ENCODE assay signal across 1 cellular context in the genomic region with DNA sequence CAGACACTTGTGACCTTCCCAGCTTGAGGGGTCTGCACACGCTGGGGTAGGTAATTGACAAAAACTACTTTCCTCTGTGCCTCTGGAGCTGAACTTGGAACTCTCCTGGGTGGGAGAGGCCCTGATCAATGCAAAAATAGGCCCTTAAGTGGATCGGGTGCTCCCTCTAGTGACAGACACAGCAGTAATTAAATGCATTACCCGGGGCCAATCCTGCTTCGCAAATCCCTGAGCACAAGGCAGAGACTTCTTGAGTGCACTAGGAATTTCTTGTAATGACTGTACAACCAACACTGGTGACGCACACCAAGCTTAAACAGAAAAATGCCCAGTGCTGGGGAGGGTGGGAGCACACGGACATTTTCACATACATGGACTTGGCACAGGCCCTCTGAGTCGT.
TF ChIP-seq lines count a peak whose summit lies in the region.

No MANE protein-coding gene starts in this region.

TF ChIP-seq in K562, 482 proteins besides CTCF, POLR2A, EP300 and RAD21 (continued from another document):
- no peak for TF ChIP-seq ZNF551 (CRISPR knock-in tag; IDR thresholded peaks at IDR 0.05)
- TF ChIP-seq NCOR1 (IDR thresholded peaks at IDR 0.05): no peak
- TF ChIP-seq LEF1 (IDR thresholded peaks at IDR 0.05): no peak
- TF ChIP-seq, protein P1, sequence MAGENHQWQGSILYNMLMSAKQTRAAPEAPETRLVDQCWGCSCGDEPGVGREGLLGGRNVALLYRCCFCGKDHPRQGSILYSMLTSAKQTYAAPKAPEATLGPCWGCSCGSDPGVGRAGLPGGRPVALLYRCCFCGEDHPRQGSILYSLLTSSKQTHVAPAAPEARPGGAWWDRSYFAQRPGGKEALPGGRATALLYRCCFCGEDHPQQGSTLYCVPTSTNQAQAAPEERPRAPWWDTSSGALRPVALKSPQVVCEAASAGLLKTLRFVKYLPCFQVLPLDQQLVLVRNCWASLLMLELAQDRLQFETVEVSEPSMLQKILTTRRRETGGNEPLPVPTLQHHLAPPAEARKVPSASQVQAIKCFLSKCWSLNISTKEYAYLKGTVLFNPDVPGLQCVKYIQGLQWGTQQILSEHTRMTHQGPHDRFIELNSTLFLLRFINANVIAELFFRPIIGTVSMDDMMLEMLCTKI (IDR thresholded peaks at IDR 0.05; ENCODE audit: partially characterized antibody): no peak
- TF ChIP-seq ZNF384 (IDR thresholded peaks at IDR 0.05; ENCODE audit: low read depth, low read length): no peak; the same call in 1 of the 2 replicates
- TF ChIP-seq, protein P2, sequence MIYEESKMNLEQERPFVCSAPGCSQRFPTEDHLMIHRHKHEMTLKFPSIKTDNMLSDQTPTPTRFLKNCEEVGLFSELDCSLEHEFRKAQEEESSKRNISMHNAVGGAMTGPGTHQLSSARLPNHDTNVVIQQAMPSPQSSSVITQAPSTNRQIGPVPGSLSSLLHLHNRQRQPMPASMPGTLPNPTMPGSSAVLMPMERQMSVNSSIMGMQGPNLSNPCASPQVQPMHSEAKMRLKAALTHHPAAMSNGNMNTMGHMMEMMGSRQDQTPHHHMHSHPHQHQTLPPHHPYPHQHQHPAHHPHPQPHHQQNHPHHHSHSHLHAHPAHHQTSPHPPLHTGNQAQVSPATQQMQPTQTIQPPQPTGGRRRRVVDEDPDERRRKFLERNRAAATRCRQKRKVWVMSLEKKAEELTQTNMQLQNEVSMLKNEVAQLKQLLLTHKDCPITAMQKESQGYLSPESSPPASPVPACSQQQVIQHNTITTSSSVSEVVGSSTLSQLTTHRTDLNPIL (CRISPR knock-in tag; IDR thresholded peaks at IDR 0.05): no peak
- TF ChIP-seq DPF2 (IDR thresholded peaks at IDR 0.05): no peak
- no peak for TF ChIP-seq TEAD2 (tag; IDR thresholded peaks at IDR 0.05)
- TF ChIP-seq, protein P3, sequence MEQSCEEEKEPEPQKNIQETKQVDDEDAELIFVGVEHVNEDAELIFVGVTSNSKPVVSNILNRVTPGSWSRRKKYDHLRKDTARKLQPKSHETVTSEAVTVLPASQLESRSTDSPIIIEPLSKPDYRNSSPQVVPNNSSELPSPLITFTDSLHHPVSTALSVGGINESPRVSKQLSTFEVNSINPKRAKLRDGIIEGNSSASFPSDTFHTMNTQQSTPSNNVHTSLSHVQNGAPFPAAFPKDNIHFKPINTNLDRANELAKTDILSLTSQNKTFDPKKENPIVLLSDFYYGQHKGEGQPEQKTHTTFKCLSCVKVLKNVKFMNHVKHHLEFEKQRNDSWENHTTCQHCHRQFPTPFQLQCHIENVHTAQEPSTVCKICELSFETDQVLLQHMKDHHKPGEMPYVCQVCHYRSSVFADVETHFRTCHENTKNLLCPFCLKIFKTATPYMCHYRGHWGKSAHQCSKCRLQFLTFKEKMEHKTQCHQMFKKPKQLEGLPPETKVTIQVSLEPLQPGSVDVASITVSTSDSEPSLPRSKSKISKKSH (CRISPR knock-in tag; IDR thresholded peaks at IDR 0.05): no peak
- TF ChIP-seq SETDB1 (IDR thresholded peaks at IDR 0.05; ENCODE audit: low read length): no peak
- TF ChIP-seq, protein P4, sequence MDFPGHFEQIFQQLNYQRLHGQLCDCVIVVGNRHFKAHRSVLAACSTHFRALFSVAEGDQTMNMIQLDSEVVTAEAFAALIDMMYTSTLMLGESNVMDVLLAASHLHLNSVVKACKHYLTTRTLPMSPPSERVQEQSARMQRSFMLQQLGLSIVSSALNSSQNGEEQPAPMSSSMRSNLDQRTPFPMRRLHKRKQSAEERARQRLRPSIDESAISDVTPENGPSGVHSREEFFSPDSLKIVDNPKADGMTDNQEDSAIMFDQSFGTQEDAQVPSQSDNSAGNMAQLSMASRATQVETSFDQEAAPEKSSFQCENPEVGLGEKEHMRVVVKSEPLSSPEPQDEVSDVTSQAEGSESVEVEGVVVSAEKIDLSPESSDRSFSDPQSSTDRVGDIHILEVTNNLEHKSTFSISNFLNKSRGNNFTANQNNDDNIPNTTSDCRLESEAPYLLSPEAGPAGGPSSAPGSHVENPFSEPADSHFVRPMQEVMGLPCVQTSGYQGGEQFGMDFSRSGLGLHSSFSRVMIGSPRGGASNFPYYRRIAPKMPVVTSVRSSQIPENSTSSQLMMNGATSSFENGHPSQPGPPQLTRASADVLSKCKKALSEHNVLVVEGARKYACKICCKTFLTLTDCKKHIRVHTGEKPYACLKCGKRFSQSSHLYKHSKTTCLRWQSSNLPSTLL (IDR thresholded peaks at IDR 0.05): no peak
- TF ChIP-seq BRCA1 (IDR thresholded peaks at IDR 0.05): no peak
- TF ChIP-seq BRCA1 (CRISPR knock-in tag; IDR thresholded peaks at IDR 0.05): no peak
- TF ChIP-seq SOX6 (IDR thresholded peaks at IDR 0.05): 0 out of 2 replicates have a peak, but pooled peaks have one; percentile 19
- TF ChIP-seq RCOR1 (IDR thresholded peaks at IDR 0.05; ENCODE audit: borderline replicate concordance in 1 of 2, low read depth in 2 of 2, low read length in 2 of 2): peak in 1 of 2 experiments; percentile 22; a peak in 1 of 4 replicates
- TF ChIP-seq STAG1 (CRISPR knock-in tag; IDR thresholded peaks at IDR 0.05; ENCODE audit: borderline replicate concordance): peak; percentile 77; the same call in 1 of the 2 replicates
- 0 out of 2 replicates have a peak, but pooled peaks have one; percentile 37 for TF ChIP-seq GABPB1 (CRISPR knock-in tag; IDR thresholded peaks at IDR 0.05)
- TF ChIP-seq MBD2 (IDR thresholded peaks at IDR 0.05; ENCODE audit: borderline replicate concordance, low read depth): 0 out of 2 replicates have a peak, but pooled peaks have one; percentile 19
- 0 out of 2 replicates have a peak, but pooled peaks have one; percentile 40 for TF ChIP-seq RB1 (IDR thresholded peaks at IDR 0.05; ENCODE audit: low read depth)
- TF ChIP-seq GABPB2 (CRISPR knock-in tag; conservative IDR thresholded peaks at IDR 0.05): no peak
- 0 out of 2 replicates have a peak, but pooled peaks have one; percentile 25 for TF ChIP-seq CBFB (CRISPR knock-in tag; IDR thresholded peaks at IDR 0.05)
- TF ChIP-seq HDGF (IDR thresholded peaks at IDR 0.05): no peak
- TF ChIP-seq NFATC3 (IDR thresholded peaks at IDR 0.05): no peak
- TF ChIP-seq, protein P5, sequence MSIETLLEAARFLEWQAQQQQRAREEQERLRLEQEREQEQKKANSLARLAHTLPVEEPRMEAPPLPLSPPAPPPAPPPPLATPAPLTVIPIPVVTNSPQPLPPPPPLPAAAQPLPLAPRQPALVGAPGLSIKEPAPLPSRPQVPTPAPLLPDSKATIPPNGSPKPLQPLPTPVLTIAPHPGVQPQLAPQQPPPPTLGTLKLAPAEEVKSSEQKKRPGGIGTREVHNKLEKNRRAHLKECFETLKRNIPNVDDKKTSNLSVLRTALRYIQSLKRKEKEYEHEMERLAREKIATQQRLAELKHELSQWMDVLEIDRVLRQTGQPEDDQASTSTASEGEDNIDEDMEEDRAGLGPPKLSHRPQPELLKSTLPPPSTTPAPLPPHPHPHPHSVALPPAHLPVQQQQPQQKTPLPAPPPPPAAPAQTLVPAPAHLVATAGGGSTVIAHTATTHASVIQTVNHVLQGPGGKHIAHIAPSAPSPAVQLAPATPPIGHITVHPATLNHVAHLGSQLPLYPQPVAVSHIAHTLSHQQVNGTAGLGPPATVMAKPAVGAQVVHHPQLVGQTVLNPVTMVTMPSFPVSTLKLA (conservative IDR thresholded peaks at IDR 0.05): no peak
- TF ChIP-seq, protein P6, sequence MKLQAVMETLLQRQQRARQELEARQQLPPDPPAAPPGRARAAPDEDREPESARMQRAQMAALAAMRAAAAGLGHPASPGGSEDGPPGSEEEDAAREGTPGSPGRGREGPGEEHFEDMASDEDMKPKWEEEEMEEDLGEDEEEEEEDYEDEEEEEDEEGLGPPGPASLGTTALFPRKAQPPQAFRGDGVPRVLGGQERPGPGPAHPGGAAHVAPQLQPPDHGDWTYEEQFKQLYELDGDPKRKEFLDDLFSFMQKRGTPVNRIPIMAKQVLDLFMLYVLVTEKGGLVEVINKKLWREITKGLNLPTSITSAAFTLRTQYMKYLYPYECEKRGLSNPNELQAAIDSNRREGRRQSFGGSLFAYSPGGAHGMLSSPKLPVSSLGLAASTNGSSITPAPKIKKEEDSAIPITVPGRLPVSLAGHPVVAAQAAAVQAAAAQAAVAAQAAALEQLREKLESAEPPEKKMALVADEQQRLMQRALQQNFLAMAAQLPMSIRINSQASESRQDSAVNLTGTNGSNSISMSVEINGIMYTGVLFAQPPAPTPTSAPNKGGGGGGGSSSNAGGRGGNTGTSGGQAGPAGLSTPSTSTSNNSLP (IDR thresholded peaks at IDR 0.05; ENCODE audit: borderline replicate concordance, low read depth, low read length): peak; percentile 23; the same call in 1 of the 2 replicates
- TF ChIP-seq, protein P7, sequence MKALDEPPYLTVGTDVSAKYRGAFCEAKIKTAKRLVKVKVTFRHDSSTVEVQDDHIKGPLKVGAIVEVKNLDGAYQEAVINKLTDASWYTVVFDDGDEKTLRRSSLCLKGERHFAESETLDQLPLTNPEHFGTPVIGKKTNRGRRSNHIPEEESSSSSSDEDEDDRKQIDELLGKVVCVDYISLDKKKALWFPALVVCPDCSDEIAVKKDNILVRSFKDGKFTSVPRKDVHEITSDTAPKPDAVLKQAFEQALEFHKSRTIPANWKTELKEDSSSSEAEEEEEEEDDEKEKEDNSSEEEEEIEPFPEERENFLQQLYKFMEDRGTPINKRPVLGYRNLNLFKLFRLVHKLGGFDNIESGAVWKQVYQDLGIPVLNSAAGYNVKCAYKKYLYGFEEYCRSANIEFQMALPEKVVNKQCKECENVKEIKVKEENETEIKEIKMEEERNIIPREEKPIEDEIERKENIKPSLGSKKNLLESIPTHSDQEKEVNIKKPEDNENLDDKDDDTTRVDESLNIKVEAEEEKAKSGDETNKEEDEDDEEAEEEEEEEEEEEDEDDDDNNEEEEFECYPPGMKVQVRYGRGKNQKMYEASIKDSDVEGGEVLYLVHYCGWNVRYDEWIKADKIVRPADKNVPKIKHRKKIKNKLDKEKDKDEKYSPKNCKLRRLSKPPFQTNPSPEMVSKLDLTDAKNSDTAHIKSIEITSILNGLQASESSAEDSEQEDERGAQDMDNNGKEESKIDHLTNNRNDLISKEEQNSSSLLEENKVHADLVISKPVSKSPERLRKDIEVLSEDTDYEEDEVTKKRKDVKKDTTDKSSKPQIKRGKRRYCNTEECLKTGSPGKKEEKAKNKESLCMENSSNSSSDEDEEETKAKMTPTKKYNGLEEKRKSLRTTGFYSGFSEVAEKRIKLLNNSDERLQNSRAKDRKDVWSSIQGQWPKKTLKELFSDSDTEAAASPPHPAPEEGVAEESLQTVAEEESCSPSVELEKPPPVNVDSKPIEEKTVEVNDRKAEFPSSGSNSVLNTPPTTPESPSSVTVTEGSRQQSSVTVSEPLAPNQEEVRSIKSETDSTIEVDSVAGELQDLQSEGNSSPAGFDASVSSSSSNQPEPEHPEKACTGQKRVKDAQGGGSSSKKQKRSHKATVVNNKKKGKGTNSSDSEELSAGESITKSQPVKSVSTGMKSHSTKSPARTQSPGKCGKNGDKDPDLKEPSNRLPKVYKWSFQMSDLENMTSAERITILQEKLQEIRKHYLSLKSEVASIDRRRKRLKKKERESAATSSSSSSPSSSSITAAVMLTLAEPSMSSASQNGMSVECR (CRISPR knock-in tag; IDR thresholded peaks at IDR 0.05): peak; percentile 51; the same call in 1 of the 2 replicates
- TF ChIP-seq HNRNPH1 (optimal IDR thresholded peaks at IDR 0.05; ENCODE audit: low read depth, low read length): no peak
- TF ChIP-seq YBX1 (IDR thresholded peaks at IDR 0.05): no peak
- no peak for TF ChIP-seq GATA2 (CRISPR knock-in tag; IDR thresholded peaks at IDR 0.05)
- TF ChIP-seq ZFPM2 (CRISPR knock-in tag; IDR thresholded peaks at IDR 0.05): no peak
- TF ChIP-seq CC2D1A (IDR thresholded peaks at IDR 0.05): peak; percentile 35; the same call in 1 of the 2 replicates
- TF ChIP-seq, protein P8, sequence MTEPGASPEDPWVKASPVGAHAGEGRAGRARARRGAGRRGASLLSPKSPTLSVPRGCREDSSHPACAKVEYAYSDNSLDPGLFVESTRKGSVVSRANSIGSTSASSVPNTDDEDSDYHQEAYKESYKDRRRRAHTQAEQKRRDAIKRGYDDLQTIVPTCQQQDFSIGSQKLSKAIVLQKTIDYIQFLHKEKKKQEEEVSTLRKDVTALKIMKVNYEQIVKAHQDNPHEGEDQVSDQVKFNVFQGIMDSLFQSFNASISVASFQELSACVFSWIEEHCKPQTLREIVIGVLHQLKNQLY (CRISPR knock-in tag; conservative IDR thresholded peaks at IDR 0.05): no peak
- TF ChIP-seq, protein P9, sequence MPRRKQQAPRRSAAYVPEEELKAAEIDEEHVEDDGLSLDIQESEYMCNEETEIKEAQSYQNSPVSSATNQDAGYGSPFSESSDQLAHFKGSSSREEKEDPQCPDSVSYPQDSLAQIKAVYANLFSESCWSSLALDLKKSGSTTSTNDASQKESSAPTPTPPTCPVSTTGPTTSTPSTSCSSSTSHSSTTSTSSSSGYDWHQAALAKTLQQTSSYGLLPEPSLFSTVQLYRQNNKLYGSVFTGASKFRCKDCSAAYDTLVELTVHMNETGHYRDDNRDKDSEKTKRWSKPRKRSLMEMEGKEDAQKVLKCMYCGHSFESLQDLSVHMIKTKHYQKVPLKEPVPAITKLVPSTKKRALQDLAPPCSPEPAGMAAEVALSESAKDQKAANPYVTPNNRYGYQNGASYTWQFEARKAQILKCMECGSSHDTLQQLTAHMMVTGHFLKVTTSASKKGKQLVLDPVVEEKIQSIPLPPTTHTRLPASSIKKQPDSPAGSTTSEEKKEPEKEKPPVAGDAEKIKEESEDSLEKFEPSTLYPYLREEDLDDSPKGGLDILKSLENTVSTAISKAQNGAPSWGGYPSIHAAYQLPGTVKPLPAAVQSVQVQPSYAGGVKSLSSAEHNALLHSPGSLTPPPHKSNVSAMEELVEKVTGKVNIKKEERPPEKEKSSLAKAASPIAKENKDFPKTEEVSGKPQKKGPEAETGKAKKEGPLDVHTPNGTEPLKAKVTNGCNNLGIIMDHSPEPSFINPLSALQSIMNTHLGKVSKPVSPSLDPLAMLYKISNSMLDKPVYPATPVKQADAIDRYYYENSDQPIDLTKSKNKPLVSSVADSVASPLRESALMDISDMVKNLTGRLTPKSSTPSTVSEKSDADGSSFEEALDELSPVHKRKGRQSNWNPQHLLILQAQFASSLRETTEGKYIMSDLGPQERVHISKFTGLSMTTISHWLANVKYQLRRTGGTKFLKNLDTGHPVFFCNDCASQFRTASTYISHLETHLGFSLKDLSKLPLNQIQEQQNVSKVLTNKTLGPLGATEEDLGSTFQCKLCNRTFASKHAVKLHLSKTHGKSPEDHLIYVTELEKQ (CRISPR knock-in tag; IDR thresholded peaks at IDR 0.05): no peak
- no peak for TF ChIP-seq DACH1 (IDR thresholded peaks at IDR 0.05; ENCODE audit: partially characterized antibody)
- peak; percentile 88 for TF ChIP-seq L3MBTL2 (IDR thresholded peaks at IDR 0.05)
- TF ChIP-seq, protein P10, sequence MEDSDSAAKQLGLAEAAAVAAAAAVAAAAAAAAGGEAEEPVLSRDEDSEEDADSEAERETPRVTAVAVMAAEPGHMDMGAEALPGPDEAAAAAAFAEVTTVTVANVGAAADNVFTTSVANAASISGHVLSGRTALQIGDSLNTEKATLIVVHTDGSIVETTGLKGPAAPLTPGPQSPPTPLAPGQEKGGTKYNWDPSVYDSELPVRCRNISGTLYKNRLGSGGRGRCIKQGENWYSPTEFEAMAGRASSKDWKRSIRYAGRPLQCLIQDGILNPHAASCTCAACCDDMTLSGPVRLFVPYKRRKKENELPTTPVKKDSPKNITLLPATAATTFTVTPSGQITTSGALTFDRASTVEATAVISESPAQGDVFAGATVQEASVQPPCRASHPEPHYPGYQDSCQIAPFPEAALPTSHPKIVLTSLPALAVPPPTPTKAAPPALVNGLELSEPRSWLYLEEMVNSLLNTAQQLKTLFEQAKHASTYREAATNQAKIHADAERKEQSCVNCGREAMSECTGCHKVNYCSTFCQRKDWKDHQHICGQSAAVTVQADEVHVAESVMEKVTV (CRISPR knock-in tag; IDR thresholded peaks at IDR 0.05): peak; percentile 71
